1 cellular context compared by ENCODE assay signal in the genomic region with DNA sequence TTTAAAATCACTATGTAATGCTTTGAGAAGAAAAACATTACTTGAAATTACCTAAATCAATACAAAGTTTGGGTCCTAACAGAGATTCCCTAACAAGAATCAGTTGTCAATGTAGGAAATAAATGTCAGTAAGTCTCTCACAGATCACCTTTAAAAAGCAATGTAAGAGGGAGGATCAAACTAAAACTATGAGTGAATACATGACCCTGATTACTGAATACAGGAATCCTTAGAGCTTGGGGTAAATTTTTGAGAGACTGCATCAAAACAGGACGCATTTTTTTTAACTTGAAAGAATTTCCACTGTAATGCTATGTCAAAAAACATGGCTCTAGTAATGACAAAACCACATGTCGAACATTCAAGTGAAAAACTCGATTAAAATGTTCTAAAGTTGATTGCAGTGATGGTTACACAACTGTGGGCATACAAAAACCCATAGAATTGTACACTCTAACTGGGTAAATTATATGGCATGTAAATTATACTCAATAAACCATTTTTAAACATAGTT.
TF ChIP-seq lines count a peak whose summit lies in the region.

No MANE protein-coding gene starts in this region.

TF ChIP-seq in endothelial cell of umbilical vein, 7 proteins besides CTCF, POLR2A, EP300 and RAD21 (continued from another document):
- TF ChIP-seq JUN (IDR thresholded peaks at IDR 0.05; ENCODE audit: borderline replicate concordance, insufficient read depth, insufficient read length, low read depth) = no peak
- no peak for TF ChIP-seq MAX (IDR thresholded peaks at IDR 0.05; ENCODE audit: insufficient read depth, insufficient read length)
